In the genomic region with DNA sequence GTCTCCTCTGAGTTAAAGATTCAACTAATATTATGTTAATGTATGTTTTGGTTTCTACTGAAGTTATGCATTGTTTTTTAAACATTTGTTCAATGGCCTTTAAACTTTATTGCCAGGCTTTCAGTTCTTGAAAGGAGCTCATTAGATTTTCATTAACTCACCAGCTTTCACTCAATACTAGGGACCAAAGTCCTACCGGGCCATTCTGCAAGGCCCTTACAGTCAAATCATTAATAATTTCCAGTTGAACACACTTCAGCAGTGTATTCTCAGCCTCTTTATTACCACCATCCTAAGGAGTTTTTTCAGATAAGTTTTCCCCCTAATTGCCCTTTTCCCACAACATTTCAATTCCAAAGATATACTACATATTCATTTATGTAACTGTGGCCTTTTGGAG, we compare ENCODE assay signal across 14 cellular contexts.
DNase-seq lines count a peak whose midpoint lies in the region; ATAC-seq and TF ChIP-seq lines count a peak whose summit lies in the region.
"Had no signal": no experiment of that assay in that cellular context is flagged by ENCODE, and none has a peak within 500 bp of the region (broad histone marks: within the 10 kb centered on the region; RNA-seq: fewer than 3 reads in every experiment).

No MANE protein-coding gene starts in this region.

- H3K27me3 ChIP-seq in BLaER1, result no peaks in the 10 kb centered on the region
- no peaks in the 10 kb centered on the region for H3K27me3 ChIP-seq in hepatocyte

- H3K4me2 ChIP-seq in BLaER1 (peak overlapping the region; percentile 83), hepatocyte (no peak overlapping the region)
- H3K4me2 ChIP-seq: GM23338 had no signal

- 0 out of 2 replicates have a peak, but pooled peaks cover 11% of the 10 kb centered on the region for H3K9me3 ChIP-seq in BLaER1
- H3K9me3 ChIP-seq in hepatocyte (ENCODE audit: low read depth), result no peaks in the 10 kb centered on the region
- H3K9me3 ChIP-seq: Caco-2 had no signal

- H3K4me1 ChIP-seq in BLaER1 (peaks cover 65% of the 10 kb centered on the region), hepatocyte (ENCODE audit: insufficient read depth) (no peaks in the 10 kb centered on the region)
- H3K4me1 ChIP-seq: Caco-2 had no signal

- no peaks in the 10 kb centered on the region for H4K20me1 ChIP-seq in BLaER1
- no peaks in the 10 kb centered on the region for H4K20me1 ChIP-seq in hepatocyte (ENCODE audit: insufficient read depth, poor library complexity, severe bottlenecking)

- TF ChIP-seq POLR2A in GM18505 (IDR thresholded peaks at IDR 0.05; ENCODE audit: borderline replicate concordance, extremely low read depth, insufficient read depth, insufficient read length), result no peak

- no peak overlapping the region for H2AFZ ChIP-seq in hepatocyte
- H2AFZ ChIP-seq: GM23338 had no signal

- H3K79me2 ChIP-seq in hepatocyte, result no peaks in the 10 kb centered on the region

- no peak overlapping the region for H3K4me3 ChIP-seq in BLaER1
- no peak overlapping the region for H3K4me3 ChIP-seq in hepatocyte
- H3K4me3 ChIP-seq: GM23338 had no signal

- DNase-seq in hepatocyte (ENCODE audit: low spot score), result peak; percentile 29
- DNase-seq in mucosa of gallbladder (ENCODE audit: low spot score), result peak; percentile 46
- DNase-seq in renal cortical epithelial cell (ENCODE audit: low read depth), result peak; percentile 27
- no peak for DNase-seq in NCI-H526 treated with DMSO at 0.1 percent for 48 hours (lab: John Stamatoyannopoulos, UW)
- DNase-seq: 8988T; Caco-2; CD4-positive, alpha-beta T cell; HCEC 1CT had no signal

- WGBS in hepatocyte (ENCODE audit: low lambda C conversion rate, missing lambda C conversion rate), result 56% methylated on average over 1 of the region's 1 CpG

- TF ChIP-seq CTCF in hepatocyte (IDR thresholded peaks at IDR 0.05; ENCODE audit: poor library complexity), result no peak

- no peak overlapping the region for H3K9ac ChIP-seq in BLaER1

- no peaks in the 10 kb centered on the region for H3K36me3 ChIP-seq in BLaER1
- no peaks in the 10 kb centered on the region for H3K36me3 ChIP-seq in hepatocyte (replicated peaks; ENCODE audit: insufficient read depth, low read depth)

- peak overlapping the region; percentile 82 for H3K27ac ChIP-seq in BLaER1
- no peak overlapping the region for H3K27ac ChIP-seq in hepatocyte
- H3K27ac ChIP-seq: C4-2B had no signal

- ATAC-seq in GM18498 (IDR thresholded peaks at IDR 0.05; ENCODE audit: unreplicated experiment), result no peak
- no peak for ATAC-seq in GM21717 (IDR thresholded peaks at IDR 0.05; ENCODE audit: unreplicated experiment)
- ATAC-seq in GM18505 (IDR thresholded peaks at IDR 0.05; ENCODE audit: unreplicated experiment), result no peak
- ATAC-seq: GM23338 had no signal

- no peaks in the 10 kb centered on the region for H3K9me2 ChIP-seq in hepatocyte (replicated peaks; ENCODE audit: insufficient read depth)
